9 cellular contexts compared by ENCODE assay signal in genomic region chr3:72102057-72102711, GRCh38.
DNase-seq lines count a peak whose midpoint lies in the region; ATAC-seq and TF ChIP-seq lines count a peak whose summit lies in the region.
"Had no signal": no experiment of that assay in that cellular context is flagged by ENCODE, and none has a peak within 500 bp of the region (broad histone marks: within the 10 kb centered on the region; RNA-seq: fewer than 3 reads in every experiment).

No MANE protein-coding gene starts in this region.

- ATAC-seq in GM21381 (IDR thresholded peaks at IDR 0.05; ENCODE audit: unreplicated experiment) (peak; percentile 59), HG03457 (IDR thresholded peaks at IDR 0.05; ENCODE audit: unreplicated experiment) (peak; percentile 40), esophagus mucosa (peak; percentile 42)

- H3K27me3 ChIP-seq in GM06990 (replicated peaks; ENCODE audit: control insufficient read depth, insufficient read depth, low read length) = no peaks in the 10 kb centered on the region

- no peak overlapping the region for H3K4me3 ChIP-seq in GM06990 (replicated peaks; ENCODE audit: low read depth, low read length)

- TF ChIP-seq CTCF in GM06990 (IDR thresholded peaks at IDR 0.05; ENCODE audit: insufficient read depth, low read length, poor library complexity, severe bottlenecking) = no peak
- no peak for TF ChIP-seq CTCF in GM10266 (IDR thresholded peaks at IDR 0.05; ENCODE audit: control insufficient read depth, insufficient read depth, low read depth, missing control alignments)

- no peaks in the 10 kb centered on the region for H3K36me3 ChIP-seq in GM06990 (ENCODE audit: control insufficient read depth, insufficient read depth, low read length)

- DNase-seq in GM06990 (ENCODE audit: extremely low read depth, insufficient read length) (peak; percentile 75), GM10266 (ENCODE audit: extremely low spot score) (no peak), NCI-H526 treated with DMSO at 0.1 percent for 48 hours (lab: John Stamatoyannopoulos, UW) (no peak), kidney tubule cell (ENCODE audit: low spot score) (no peak)
- DNase-seq in effector CD8-positive, alpha-beta T cell (lab: John Stamatoyannopoulos, UW) = no peak
- DNase-seq: NCI-H146 had no signal
